8 cellular contexts compared by ENCODE assay signal in the genomic region with DNA sequence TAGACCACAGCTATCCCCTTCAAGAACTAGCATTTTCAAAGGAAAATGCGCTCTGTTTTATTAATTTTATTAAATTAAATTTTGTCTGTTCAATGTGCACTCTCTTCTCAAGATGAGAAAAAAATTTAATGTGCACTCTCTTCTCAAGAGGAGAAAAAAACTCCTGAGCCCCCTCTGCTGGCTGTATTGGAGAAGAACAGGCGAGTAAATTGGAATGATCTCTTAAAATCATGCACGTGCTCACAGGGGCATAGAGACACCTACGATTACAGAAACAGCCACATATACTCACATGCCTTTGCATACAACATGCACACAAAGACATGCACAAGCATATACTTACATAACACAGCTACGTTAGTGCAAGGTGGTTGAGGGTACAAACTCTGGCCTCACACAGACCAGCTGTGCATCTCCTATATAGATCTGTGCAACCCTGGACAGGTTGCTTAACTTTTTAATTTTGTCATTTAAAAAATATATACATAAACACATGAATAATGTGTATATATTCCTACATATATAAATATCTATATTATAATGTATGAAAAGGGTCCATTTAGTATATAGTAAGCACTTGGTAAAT.
DNase-seq lines count a peak whose midpoint lies in the region; ATAC-seq and TF ChIP-seq lines count a peak whose summit lies in the region.

No MANE protein-coding gene starts in this region.

- TF ChIP-seq CTCF in VCaP (conservative IDR thresholded peaks at IDR 0.05): peak; percentile 76
- TF ChIP-seq CTCF in foreskin keratinocyte (conservative IDR thresholded peaks at IDR 0.05): peak; percentile 56
- peak in 3 of 4 experiments; percentile 11 to 42 (median 35) for TF ChIP-seq CTCF in sigmoid colon (IDR thresholded peaks at IDR 0.05)

- TF ChIP-seq EP300 in sigmoid colon (IDR thresholded peaks at IDR 0.05): no peak

- ATAC-seq in GM19035 (IDR thresholded peaks at IDR 0.05; ENCODE audit: unreplicated experiment) (peak; percentile 63), foreskin keratinocyte (peak; percentile 51)

- intact Hi-C loops in sigmoid colon (cut with DNase I): loop anchor here (1.0 kb wide), 1 partner anchor 84 kb away; no protein-coding TSS in a partner anchor

- H3K27me3 ChIP-seq in foreskin keratinocyte (no peaks in the 10 kb centered on the region), sigmoid colon (no peaks in the 10 kb centered on the region)

- H3K27ac ChIP-seq in VCaP (no peak overlapping the region), foreskin keratinocyte (no peak overlapping the region), sigmoid colon (no peak overlapping the region)

- H3K36me3 ChIP-seq in sigmoid colon: no peaks in the 10 kb centered on the region

- DNase-seq in DMS 273 (lab: John Stamatoyannopoulos, UW; ENCODE audit: unreplicated experiment) (peak; percentile 71), DMS 273 treated with DMSO at 0.1 percent for 48 hours (lab: John Stamatoyannopoulos, UW) (no peak), foreskin keratinocyte (peak in 1 of 2 donors; percentile 4), sigmoid colon (no peak), HCEC 1CT (no peak)
- peak; percentile 22 for DNase-seq in Jurkat, Clone E6-1 (ENCODE audit: low read depth, low spot score)

- H3K4me3 ChIP-seq in Jurkat, Clone E6-1 (ENCODE audit: low read length): no peak overlapping the region
- no peak overlapping the region for H3K4me3 ChIP-seq in sigmoid colon

- WGBS in sigmoid colon, 2 donors: 3 to 4% methylated on average over 5 of the region's 5 CpGs

- no peak for TF ChIP-seq POLR2A in sigmoid colon (IDR thresholded peaks at IDR 0.05)

- H3K4me1 ChIP-seq in foreskin keratinocyte: no peaks in the 10 kb centered on the region
- H3K4me1 ChIP-seq in sigmoid colon: no peaks in the 10 kb centered on the region

- H3K9me3 ChIP-seq in sigmoid colon: no peaks in the 10 kb centered on the region

Comparison
In these comparisons a context has a peak if more than half of its experiments do, and no peak if none do; other contexts are left out.
1. DNase-seq: peak in DMS 273 (single experiment) and Jurkat, Clone E6-1 (single experiment); none in DMS 273 treated with DMSO at 0.1 percent for 48 hours (single experiment), sigmoid colon (single experiment) and HCEC 1CT (single experiment).
2. Peak in every context shown above with its lines, with median percentiles within 50 percentile points of each other: CTCF ChIP-seq.